11 cellular contexts compared by ENCODE assay signal in genomic region chr2:170180031-170180566, GRCh38. TPM values are rescaled to one million over a fixed set of nuclear protein-coding genes. Genes with fewer than 3 reads are reported as not detected.
A peak's percentile ranks its signal among the peaks of the same experiment; 100 is the strongest.
DNase-seq lines count a peak whose midpoint lies in the region; ATAC-seq and TF ChIP-seq lines count a peak whose summit lies in the region.
"Had no signal": no experiment of that assay in that cellular context is flagged by ENCODE, and none has a peak within 500 bp of the region (broad histone marks: within the 10 kb centered on the region; RNA-seq: fewer than 3 reads in every experiment).

No MANE protein-coding gene starts in this region.

- no peaks in the 10 kb centered on the region for H3K27me3 Mint-ChIP-seq in endodermal cell (ENCODE audit: insufficient read depth)
- peaks cover 0 to 1% (median 0%) of the 10 kb centered on the region in 5 donors for H3K27me3 Mint-ChIP-seq in naive thymus-derived CD8-positive, alpha-beta T cell

- no peaks in the 10 kb centered on the region for H3K27me3 ChIP-seq in endodermal cell (ENCODE audit: control insufficient read depth, insufficient read depth, low read length, poor library complexity, severe bottlenecking)

- DNase-seq in endodermal cell (no peak), inferior parietal cortex (ENCODE audit: extremely low spot score) (no peak), NCI-H2196 (lab: John Stamatoyannopoulos, UW; ENCODE audit: unreplicated experiment) (no peak)
- DNase-seq in naive thymus-derived CD8-positive, alpha-beta T cell = no peak
- DNase-seq in activated CD4-positive, CD25-positive, alpha-beta regulatory T cell treated with anti-CD3 and anti-CD28 coated beads, Interleukin-2, amount 50 U/mL, for 72 hours = no peak

- no peak for TF ChIP-seq CTCF in endodermal cell (conservative IDR thresholded peaks at IDR 0.05)

- no peaks in the 10 kb centered on the region for H3K36me3 ChIP-seq in endodermal cell (ENCODE audit: control insufficient read depth, insufficient read depth, low read length)

- H3K27ac ChIP-seq in endodermal cell (ENCODE audit: low read depth, low read length) = no peak overlapping the region

- 88 to 95% methylated on average over 3 of the region's 3 CpGs for WGBS in endodermal cell (ENCODE audit: insufficient coverage in 1 of 2, insufficient read length in 1 of 2), 2 experiments

- H3K4me1 ChIP-seq in endodermal cell (ENCODE audit: control insufficient read depth, insufficient read depth, low read length) = no peaks in the 10 kb centered on the region

- peaks cover 9% of the 10 kb centered on the region for H3K9me3 Mint-ChIP-seq in endodermal cell
- H3K9me3 Mint-ChIP-seq in naive thymus-derived CD8-positive, alpha-beta T cell = peaks cover 0 to 3% (median 0%) of the 10 kb centered on the region in 9 donors

- H3K4me1 Mint-ChIP-seq in endodermal cell = peaks cover 16% of the 10 kb centered on the region
- peaks cover 0 to 5% (median 0%) of the 10 kb centered on the region in 4 donors for H3K4me1 Mint-ChIP-seq in naive thymus-derived CD8-positive, alpha-beta T cell

- no peak overlapping the region for H3K9ac ChIP-seq in endodermal cell (ENCODE audit: extremely low read depth, low read length, poor library complexity, severe bottlenecking)

- no peak overlapping the region for H3K4me3 Mint-ChIP-seq in endodermal cell
- H3K4me3 Mint-ChIP-seq in naive thymus-derived CD8-positive, alpha-beta T cell = peak overlapping the region in 1 of 10 donors; percentile 0

- no peaks in the 10 kb centered on the region for H3K36me3 Mint-ChIP-seq in endodermal cell (ENCODE audit: low read depth)
- no peaks in the 10 kb centered on the region for H3K36me3 Mint-ChIP-seq in naive thymus-derived CD8-positive, alpha-beta T cell

- ATAC-seq in GM18508 (IDR thresholded peaks at IDR 0.05; ENCODE audit: insufficient read depth, unreplicated experiment) (peak; percentile 72), GM21529 (IDR thresholded peaks at IDR 0.05; ENCODE audit: unreplicated experiment) (peak; percentile 84), HG03378 (IDR thresholded peaks at IDR 0.05; ENCODE audit: unreplicated experiment) (peak; percentile 71)
- ATAC-seq in naive thymus-derived CD8-positive, alpha-beta T cell = no peak
- ATAC-seq: Panc1 had no signal

- POLR2A ChIA-PET in naive thymus-derived CD8-positive, alpha-beta T cell (lab: Charles Lee) = no interaction called here

- peaks cover 10% of the 10 kb centered on the region for H3K9me3 ChIP-seq in endodermal cell (ENCODE audit: control insufficient read depth, low read length)

- H3K27ac Mint-ChIP-seq in endodermal cell = peak overlapping the region; percentile 80
- H3K27ac Mint-ChIP-seq in naive thymus-derived CD8-positive, alpha-beta T cell = no peak overlapping the region

- H3K4me3 ChIP-seq in endodermal cell (ENCODE audit: low read length) = no peak overlapping the region

RNA-seq across cellular contexts. Expression of gene MYO3B, which starts 2.2 kb away (rescaled TPM):
- 10 to 100 TPM in 1 of 2 donors, 1 to 10 TPM in 1; 5.2 to 10.9 TPM for total RNA-seq in endodermal cell
- 1.2 TPM for polyA plus RNA-seq in endodermal cell (2013, experiment 1 of 2)
- polyA plus RNA-seq in endodermal cell (2013, experiment 2 of 2) = 1.1 TPM
- not detected for total RNA-seq in naive thymus-derived CD8-positive, alpha-beta T cell
- polyA plus RNA-seq in naive thymus-derived CD8-positive, alpha-beta T cell = not detected
- total RNA-seq: dermis microvascular lymphatic vessel endothelial cell had no signal
- polyA plus RNA-seq: liver had no signal

Comparison
In these comparisons a context has a peak if more than half of its experiments do, and no peak if none do; other contexts are left out.
1. ATAC-seq: peak in GM18508 (single experiment), GM21529 (single experiment) and HG03378 (single experiment); none in naive thymus-derived CD8-positive, alpha-beta T cell (0 of 2).
2. RNA of gene MYO3B, which starts 2.2 kb away (total RNA-seq): 5.2 to 10.9 TPM in endodermal cell; not detected in naive thymus-derived CD8-positive, alpha-beta T cell; every median in the first group is over 4 times any median in the second.